1 cellular context compared by ENCODE assay signal in genomic region chr9:107489687-107490605, GRCh38.
A peak's percentile ranks its signal among the peaks of the same experiment; 100 is the strongest.
TF ChIP-seq lines count a peak whose summit lies in the region.

TSS of gene KLF4 (minus strand) at chr9:107489769. CDS start at chr9:107489172, 597 bp downstream.

TF ChIP-seq in K562, 482 proteins besides CTCF, POLR2A, EP300 and RAD21 (continued from another document):
- TF ChIP-seq FIP1L1 (IDR thresholded peaks at IDR 0.05; ENCODE audit: low read depth, low read length, poor library complexity, severe bottlenecking) (peak; percentile 79), STAG1 (CRISPR knock-in tag; IDR thresholded peaks at IDR 0.05; ENCODE audit: borderline replicate concordance) (0 out of 2 replicates have a peak, but pooled peaks have one; percentile 13), CXXC5 (CRISPR knock-in tag; IDR thresholded peaks at IDR 0.05) (peak; percentile 67), VEZF1 (CRISPR knock-in tag; IDR thresholded peaks at IDR 0.05) (peak; percentile 100), MXI1 (IDR thresholded peaks at IDR 0.05; ENCODE audit: low read depth, low read length) (peak; percentile 41; the same call in 1 of the 2 replicates), MAX (CRISPR knock-in tag; IDR thresholded peaks at IDR 0.05) (peak; percentile 34; the same call in 1 of the 2 replicates), HMGN3 (IDR thresholded peaks at IDR 0.05; ENCODE audit: borderline replicate concordance, extremely low read depth, insufficient read length, low read depth, low read length) (peak; percentile 49), ATF7 (IDR thresholded peaks at IDR 0.05) (0 out of 2 replicates have a peak, but pooled peaks have one; percentile 42), L3MBTL2 (IDR thresholded peaks at IDR 0.05) (peak; percentile 95), TAL1 (IDR thresholded peaks at IDR 0.05) (no peak), ZNF586 (CRISPR knock-in tag; conservative IDR thresholded peaks at IDR 0.05) (no peak), NONO (IDR thresholded peaks at IDR 0.05; ENCODE audit: low read depth in 2 of 2, low read length in 1 of 2) (0 out of 4 replicates have a peak, but pooled peaks of 1 of the 2 experiments have one; percentile 25), BRD4 (IDR thresholded peaks at IDR 0.05) (no peak), TBP (optimal IDR thresholded peaks at IDR 0.05; ENCODE audit: low read depth, low read length) (peak; percentile 68), FOXJ2 (tag; IDR thresholded peaks at IDR 0.05) (peak; percentile 100), ZNF780A (CRISPR knock-in tag; IDR thresholded peaks at IDR 0.05) (no peak), RFX1 (IDR thresholded peaks at IDR 0.05) (peak; percentile 86), ETS1 (conservative IDR thresholded peaks at IDR 0.05; ENCODE audit: control insufficient read depth, low read depth, low read length) (no peak), STAT5A (IDR thresholded peaks at IDR 0.05; ENCODE audit: borderline replicate concordance, low read length) (no peak), RBFOX2 (IDR thresholded peaks at IDR 0.05; ENCODE audit: low read depth, low read length) (peak; percentile 69), FOXP4 (CRISPR knock-in tag; IDR thresholded peaks at IDR 0.05; ENCODE audit: borderline replicate concordance) (no peak), ATF1 (CRISPR knock-in tag; IDR thresholded peaks at IDR 0.05) (no peak), ATF1 (tag; IDR thresholded peaks at IDR 0.05) (peak; percentile 60; the same call in 1 of the 2 replicates)
- TF ChIP-seq, protein P1, sequence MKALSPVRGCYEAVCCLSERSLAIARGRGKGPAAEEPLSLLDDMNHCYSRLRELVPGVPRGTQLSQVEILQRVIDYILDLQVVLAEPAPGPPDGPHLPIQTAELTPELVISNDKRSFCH (CRISPR knock-in tag; IDR thresholded peaks at IDR 0.05): no peak
- TF ChIP-seq, protein P1 (tag; IDR thresholded peaks at IDR 0.05): 0 out of 2 replicates have a peak, but pooled peaks have one; percentile 27
- TF ChIP-seq, protein P2, sequence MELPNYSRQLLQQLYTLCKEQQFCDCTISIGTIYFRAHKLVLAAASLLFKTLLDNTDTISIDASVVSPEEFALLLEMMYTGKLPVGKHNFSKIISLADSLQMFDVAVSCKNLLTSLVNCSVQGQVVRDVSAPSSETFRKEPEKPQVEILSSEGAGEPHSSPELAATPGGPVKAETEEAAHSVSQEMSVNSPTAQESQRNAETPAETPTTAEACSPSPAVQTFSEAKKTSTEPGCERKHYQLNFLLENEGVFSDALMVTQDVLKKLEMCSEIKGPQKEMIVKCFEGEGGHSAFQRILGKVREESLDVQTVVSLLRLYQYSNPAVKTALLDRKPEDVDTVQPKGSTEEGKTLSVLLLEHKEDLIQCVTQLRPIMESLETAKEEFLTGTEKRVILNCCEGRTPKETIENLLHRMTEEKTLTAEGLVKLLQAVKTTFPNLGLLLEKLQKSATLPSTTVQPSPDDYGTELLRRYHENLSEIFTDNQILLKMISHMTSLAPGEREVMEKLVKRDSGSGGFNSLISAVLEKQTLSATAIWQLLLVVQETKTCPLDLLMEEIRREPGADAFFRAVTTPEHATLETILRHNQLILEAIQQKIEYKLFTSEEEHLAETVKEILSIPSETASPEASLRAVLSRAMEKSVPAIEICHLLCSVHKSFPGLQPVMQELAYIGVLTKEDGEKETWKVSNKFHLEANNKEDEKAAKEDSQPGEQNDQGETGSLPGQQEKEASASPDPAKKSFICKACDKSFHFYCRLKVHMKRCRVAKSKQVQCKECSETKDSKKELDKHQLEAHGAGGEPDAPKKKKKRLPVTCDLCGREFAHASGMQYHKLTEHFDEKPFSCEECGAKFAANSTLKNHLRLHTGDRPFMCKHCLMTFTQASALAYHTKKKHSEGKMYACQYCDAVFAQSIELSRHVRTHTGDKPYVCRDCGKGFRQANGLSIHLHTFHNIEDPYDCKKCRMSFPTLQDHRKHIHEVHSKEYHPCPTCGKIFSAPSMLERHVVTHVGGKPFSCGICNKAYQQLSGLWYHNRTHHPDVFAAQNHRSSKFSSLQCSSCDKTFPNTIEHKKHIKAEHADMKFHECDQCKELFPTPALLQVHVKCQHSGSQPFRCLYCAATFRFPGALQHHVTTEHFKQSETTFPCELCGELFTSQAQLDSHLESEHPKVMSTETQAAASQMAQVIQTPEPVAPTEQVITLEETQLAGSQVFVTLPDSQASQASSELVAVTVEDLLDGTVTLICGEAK (IDR thresholded peaks at IDR 0.05): 0 out of 2 replicates have a peak, but pooled peaks have one; percentile 21
- TF ChIP-seq, protein P2 (CRISPR knock-in tag; IDR thresholded peaks at IDR 0.05): no peak
- TF ChIP-seq, protein P3, sequence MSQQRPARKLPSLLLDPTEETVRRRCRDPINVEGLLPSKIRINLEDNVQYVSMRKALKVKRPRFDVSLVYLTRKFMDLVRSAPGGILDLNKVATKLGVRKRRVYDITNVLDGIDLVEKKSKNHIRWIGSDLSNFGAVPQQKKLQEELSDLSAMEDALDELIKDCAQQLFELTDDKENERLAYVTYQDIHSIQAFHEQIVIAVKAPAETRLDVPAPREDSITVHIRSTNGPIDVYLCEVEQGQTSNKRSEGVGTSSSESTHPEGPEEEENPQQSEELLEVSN (IDR thresholded peaks at IDR 0.05; ENCODE audit: borderline replicate concordance in 1 of 2, extremely low read depth in 1 of 2, insufficient read depth in 1 of 2, insufficient read length in 1 of 2, low read depth in 1 of 2, low read length in 1 of 2, poor library complexity in 1 of 2, severe bottlenecking in 1 of 2): peak; percentile 70 to 93
- TF ChIP-seq, protein P4, sequence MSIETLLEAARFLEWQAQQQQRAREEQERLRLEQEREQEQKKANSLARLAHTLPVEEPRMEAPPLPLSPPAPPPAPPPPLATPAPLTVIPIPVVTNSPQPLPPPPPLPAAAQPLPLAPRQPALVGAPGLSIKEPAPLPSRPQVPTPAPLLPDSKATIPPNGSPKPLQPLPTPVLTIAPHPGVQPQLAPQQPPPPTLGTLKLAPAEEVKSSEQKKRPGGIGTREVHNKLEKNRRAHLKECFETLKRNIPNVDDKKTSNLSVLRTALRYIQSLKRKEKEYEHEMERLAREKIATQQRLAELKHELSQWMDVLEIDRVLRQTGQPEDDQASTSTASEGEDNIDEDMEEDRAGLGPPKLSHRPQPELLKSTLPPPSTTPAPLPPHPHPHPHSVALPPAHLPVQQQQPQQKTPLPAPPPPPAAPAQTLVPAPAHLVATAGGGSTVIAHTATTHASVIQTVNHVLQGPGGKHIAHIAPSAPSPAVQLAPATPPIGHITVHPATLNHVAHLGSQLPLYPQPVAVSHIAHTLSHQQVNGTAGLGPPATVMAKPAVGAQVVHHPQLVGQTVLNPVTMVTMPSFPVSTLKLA (conservative IDR thresholded peaks at IDR 0.05): peak; percentile 70 to 85; a peak in 3 of 4 replicates
- TF ChIP-seq, protein P5, sequence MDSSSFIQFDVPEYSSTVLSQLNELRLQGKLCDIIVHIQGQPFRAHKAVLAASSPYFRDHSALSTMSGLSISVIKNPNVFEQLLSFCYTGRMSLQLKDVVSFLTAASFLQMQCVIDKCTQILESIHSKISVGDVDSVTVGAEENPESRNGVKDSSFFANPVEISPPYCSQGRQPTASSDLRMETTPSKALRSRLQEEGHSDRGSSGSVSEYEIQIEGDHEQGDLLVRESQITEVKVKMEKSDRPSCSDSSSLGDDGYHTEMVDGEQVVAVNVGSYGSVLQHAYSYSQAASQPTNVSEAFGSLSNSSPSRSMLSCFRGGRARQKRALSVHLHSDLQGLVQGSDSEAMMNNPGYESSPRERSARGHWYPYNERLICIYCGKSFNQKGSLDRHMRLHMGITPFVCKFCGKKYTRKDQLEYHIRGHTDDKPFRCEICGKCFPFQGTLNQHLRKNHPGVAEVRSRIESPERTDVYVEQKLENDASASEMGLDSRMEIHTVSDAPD (CRISPR knock-in tag; IDR thresholded peaks at IDR 0.05): no peak
- TF ChIP-seq, protein P6, sequence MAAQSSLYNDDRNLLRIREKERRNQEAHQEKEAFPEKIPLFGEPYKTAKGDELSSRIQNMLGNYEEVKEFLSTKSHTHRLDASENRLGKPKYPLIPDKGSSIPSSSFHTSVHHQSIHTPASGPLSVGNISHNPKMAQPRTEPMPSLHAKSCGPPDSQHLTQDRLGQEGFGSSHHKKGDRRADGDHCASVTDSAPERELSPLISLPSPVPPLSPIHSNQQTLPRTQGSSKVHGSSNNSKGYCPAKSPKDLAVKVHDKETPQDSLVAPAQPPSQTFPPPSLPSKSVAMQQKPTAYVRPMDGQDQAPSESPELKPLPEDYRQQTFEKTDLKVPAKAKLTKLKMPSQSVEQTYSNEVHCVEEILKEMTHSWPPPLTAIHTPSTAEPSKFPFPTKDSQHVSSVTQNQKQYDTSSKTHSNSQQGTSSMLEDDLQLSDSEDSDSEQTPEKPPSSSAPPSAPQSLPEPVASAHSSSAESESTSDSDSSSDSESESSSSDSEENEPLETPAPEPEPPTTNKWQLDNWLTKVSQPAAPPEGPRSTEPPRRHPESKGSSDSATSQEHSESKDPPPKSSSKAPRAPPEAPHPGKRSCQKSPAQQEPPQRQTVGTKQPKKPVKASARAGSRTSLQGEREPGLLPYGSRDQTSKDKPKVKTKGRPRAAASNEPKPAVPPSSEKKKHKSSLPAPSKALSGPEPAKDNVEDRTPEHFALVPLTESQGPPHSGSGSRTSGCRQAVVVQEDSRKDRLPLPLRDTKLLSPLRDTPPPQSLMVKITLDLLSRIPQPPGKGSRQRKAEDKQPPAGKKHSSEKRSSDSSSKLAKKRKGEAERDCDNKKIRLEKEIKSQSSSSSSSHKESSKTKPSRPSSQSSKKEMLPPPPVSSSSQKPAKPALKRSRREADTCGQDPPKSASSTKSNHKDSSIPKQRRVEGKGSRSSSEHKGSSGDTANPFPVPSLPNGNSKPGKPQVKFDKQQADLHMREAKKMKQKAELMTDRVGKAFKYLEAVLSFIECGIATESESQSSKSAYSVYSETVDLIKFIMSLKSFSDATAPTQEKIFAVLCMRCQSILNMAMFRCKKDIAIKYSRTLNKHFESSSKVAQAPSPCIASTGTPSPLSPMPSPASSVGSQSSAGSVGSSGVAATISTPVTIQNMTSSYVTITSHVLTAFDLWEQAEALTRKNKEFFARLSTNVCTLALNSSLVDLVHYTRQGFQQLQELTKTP (IDR thresholded peaks at IDR 0.05; ENCODE audit: low read depth in 1 of 2, partially characterized antibody in 2 of 2): no peak
TF ChIP-seq in K562: peak in this region for 48.
